ENCODE assay signal across 9 cellular contexts in the genomic region with DNA sequence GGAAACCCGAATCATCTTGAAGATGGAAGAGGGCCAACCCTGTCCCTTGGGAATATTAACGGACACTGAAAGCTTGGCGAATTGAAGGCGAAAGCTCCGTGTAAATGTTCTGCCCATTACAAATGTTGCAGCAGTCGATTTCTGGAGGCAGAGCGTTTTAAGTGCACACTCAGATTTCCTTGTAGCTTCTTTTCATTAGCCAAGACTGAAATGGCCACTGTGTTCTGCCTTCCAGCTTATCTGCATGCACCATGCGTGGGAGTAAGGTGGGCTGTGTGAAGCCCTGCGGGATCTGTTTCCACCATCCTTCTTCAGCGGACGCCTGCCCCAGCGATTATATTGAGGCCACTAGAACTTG. TPM values are rescaled to one million over a fixed set of nuclear protein-coding genes. Genes with fewer than 3 reads are reported as not detected.
DNase-seq lines count a peak whose midpoint lies in the region; ATAC-seq and TF ChIP-seq lines count a peak whose summit lies in the region.
"Had no signal": no experiment of that assay in that cellular context is flagged by ENCODE, and none has a peak within 500 bp of the region (broad histone marks: within the 10 kb centered on the region; RNA-seq: fewer than 3 reads in every experiment).

No MANE protein-coding gene starts in this region.

- no peak overlapping the region for H2BK120ac ChIP-seq in mesenchymal stem cell (ENCODE audit: low read depth, low read length)

- peak overlapping the region; percentile 88 for H3K9ac ChIP-seq in mesenchymal stem cell (ENCODE audit: low read length)

- no peak overlapping the region for H2BK15ac ChIP-seq in mesenchymal stem cell (ENCODE audit: low read depth, poor library complexity, severe bottlenecking)

- H3K4me1 Mint-ChIP-seq in activated T-helper 2 cell treated with anti-CD3 and anti-CD28 coated beads, Interferon-gamma antibody, Interleukin-2, Interleukin-4, amounts not matched to agents 10 μg/mL and 5 μg/mL and 100 μg/mL, durations not matched to agents 14 hours and 24 hours and 36 hours (ENCODE audit: low read depth) = peaks cover 21% of the 10 kb centered on the region

- no peak overlapping the region for H2AK5ac ChIP-seq in mesenchymal stem cell (ENCODE audit: low read length, severe bottlenecking)

- H3K36me3 Mint-ChIP-seq in activated T-helper 2 cell treated with anti-CD3 and anti-CD28 coated beads, Interferon-gamma antibody, Interleukin-2, Interleukin-4, amounts not matched to agents 10 μg/mL and 5 μg/mL and 100 μg/mL, durations not matched to agents 14 hours and 24 hours and 36 hours (ENCODE audit: low read depth) = peaks cover 9% of the 10 kb centered on the region

- no peak overlapping the region for H2BK5ac ChIP-seq in mesenchymal stem cell (ENCODE audit: low read depth, low read length, poor library complexity, severe bottlenecking)

- H3K79me1 ChIP-seq in mesenchymal stem cell (replicated peaks; ENCODE audit: low read length, poor library complexity, severe bottlenecking) = peaks cover 19% of the 10 kb centered on the region

- H3K4me1 ChIP-seq in mesenchymal stem cell (ENCODE audit: control insufficient read depth, insufficient read depth, low read depth, low read length) = peaks cover 9% of the 10 kb centered on the region

- H3K4me2 ChIP-seq in mesenchymal stem cell (ENCODE audit: low read length, poor library complexity, severe bottlenecking) = no peak overlapping the region

- no peak overlapping the region for H4K91ac ChIP-seq in mesenchymal stem cell (ENCODE audit: low read length)

- no peak overlapping the region for H3K14ac ChIP-seq in mesenchymal stem cell (ENCODE audit: low read length in 2 of 2)

- H3K27me3 Mint-ChIP-seq in activated T-helper 2 cell treated with anti-CD3 and anti-CD28 coated beads, Interferon-gamma antibody, Interleukin-2, Interleukin-4, amounts not matched to agents 10 μg/mL and 5 μg/mL and 100 μg/mL, durations not matched to agents 14 hours and 24 hours and 36 hours (ENCODE audit: low read depth) = peaks cover 6% of the 10 kb centered on the region

- no peak overlapping the region for H3K18ac ChIP-seq in mesenchymal stem cell (ENCODE audit: low read depth in 1 of 2, low read length in 2 of 2)

- no peak overlapping the region for H3K27ac ChIP-seq in mesenchymal stem cell (ENCODE audit: low read length, poor library complexity, severe bottlenecking)

- H3K4me3 ChIP-seq in AG10803 (ENCODE audit: low read length) (no peak overlapping the region), H7 (ENCODE audit: insufficient read depth, low read depth, low read length) (no peak overlapping the region), mesenchymal stem cell (ENCODE audit: insufficient read depth in 1 of 2, low read depth in 1 of 2, low read length in 2 of 2) (peak overlapping the region in 1 of 2 experiments; percentile 83)

- H3K27me3 ChIP-seq in H7 (ENCODE audit: control insufficient read depth, insufficient read depth, low read length) (peaks cover 5% of the 10 kb centered on the region; the same call in 1 of the 2 replicates), mesenchymal stem cell (ENCODE audit: control insufficient read depth in 1 of 2, insufficient read depth in 1 of 2, low read length in 2 of 2) (peaks cover 0 to 16% of the 10 kb centered on the region in 2 experiments)

- ATAC-seq in HG03565 (IDR thresholded peaks at IDR 0.05; ENCODE audit: unreplicated experiment) = no peak
- ATAC-seq in GM21619 (IDR thresholded peaks at IDR 0.05; ENCODE audit: unreplicated experiment) = no peak

- intact Hi-C loops in activated T-helper 2 cell treated with anti-CD3 and anti-CD28 coated beads, Interferon-gamma antibody, Interleukin-2, Interleukin-4, amounts not matched to agents 10 μg/mL and 5 μg/mL and 100 μg/mL, durations not matched to agents 14 hours and 24 hours and 36 hours (cut with micrococcal nuclease) = loop anchor here (2.0 to 10.0 kb wide), 4 partner anchors 53 to 1089 kb away; partner anchors contain the start of genes SEL1L3, STIM2 and TBC1D19

- H4K8ac ChIP-seq in mesenchymal stem cell (ENCODE audit: low read length) = no peak overlapping the region

- H3K36me3 ChIP-seq in H7 (replicated peaks; ENCODE audit: control insufficient read depth, insufficient read depth, low read length) (no peaks in the 10 kb centered on the region), mesenchymal stem cell (ENCODE audit: control insufficient read depth in 1 of 2, insufficient read depth in 2 of 2, low read depth in 1 of 2, low read length in 2 of 2) (peaks cover 0 to 4% of the 10 kb centered on the region in 2 experiments)

- H3K23ac ChIP-seq in mesenchymal stem cell (ENCODE audit: low read length in 2 of 2) = no peak overlapping the region

- DNase-seq in AG10803 (ENCODE audit: low read depth) (peak; percentile 34), H7 (peak; percentile 15), mesenchymal stem cell (no peak), HCEC 1CT (no peak), NCI-H748 treated with DMSO at 0.1 percent for 48 hours (lab: John Stamatoyannopoulos, UW) (no peak)
- no peak for DNase-seq in activated T-helper 2 cell treated with anti-CD3 and anti-CD28 coated beads, Interferon-gamma antibody, Interleukin-2, Interleukin-4, amounts not matched to agents 10 μg/mL and 5 μg/mL and 100 μg/mL, durations not matched to agents 14 hours and 24 hours and 36 hours (ENCODE audit: low spot score)
- DNase-seq: NCI-H2029 had no signal

- no peaks in the 10 kb centered on the region for H3K9me3 ChIP-seq in mesenchymal stem cell (ENCODE audit: control insufficient read depth, low read length)

- no peak overlapping the region for H3K4ac ChIP-seq in mesenchymal stem cell (ENCODE audit: low read depth in 1 of 2, low read length in 2 of 2)

- H3K27ac Mint-ChIP-seq in activated T-helper 2 cell treated with anti-CD3 and anti-CD28 coated beads, Interferon-gamma antibody, Interleukin-2, Interleukin-4, amounts not matched to agents 10 μg/mL and 5 μg/mL and 100 μg/mL, durations not matched to agents 14 hours and 24 hours and 36 hours = peak overlapping the region; percentile 75

- no peak for TF ChIP-seq CTCF in AG10803 (conservative IDR thresholded peaks at IDR 0.05; ENCODE audit: low read length)

- WGBS in mesenchymal stem cell = 91% methylated on average over 12 of the region's 12 CpGs

- H3K9me3 Mint-ChIP-seq in activated T-helper 2 cell treated with anti-CD3 and anti-CD28 coated beads, Interferon-gamma antibody, Interleukin-2, Interleukin-4, amounts not matched to agents 10 μg/mL and 5 μg/mL and 100 μg/mL, durations not matched to agents 14 hours and 24 hours and 36 hours = no peaks in the 10 kb centered on the region

- no peak overlapping the region for H2AFZ ChIP-seq in mesenchymal stem cell (ENCODE audit: low read depth, low read length)

- H3K4me3 Mint-ChIP-seq in activated T-helper 2 cell treated with anti-CD3 and anti-CD28 coated beads, Interferon-gamma antibody, Interleukin-2, Interleukin-4, amounts not matched to agents 10 μg/mL and 5 μg/mL and 100 μg/mL, durations not matched to agents 14 hours and 24 hours and 36 hours (ENCODE audit: low read depth) = peak overlapping the region; percentile 80

- H2BK12ac ChIP-seq in mesenchymal stem cell (ENCODE audit: low read length in 2 of 2) = no peak overlapping the region

RNA-seq across cellular contexts. Expression of gene SMIM20, which starts 1.3 kb away (rescaled TPM):
- total RNA-seq in H7 (2014; rRNA removed; shearing (Covaris generic)) = 55.3 and 81.1 TPM in 2 replicates
- total RNA-seq in activated T-helper 2 cell treated with anti-CD3 and anti-CD28 coated beads, Interferon-gamma antibody, Interleukin-2, Interleukin-4, amounts not matched to agents 10 μg/mL and 5 μg/mL and 100 μg/mL, durations not matched to agents 14 hours and 24 hours and 36 hours = 17.0 and 18.7 TPM in 2 replicates
- 35.6 TPM for polyA plus RNA-seq in mesenchymal stem cell (2013, experiment 1 of 2)
- 36.3 TPM for polyA plus RNA-seq in mesenchymal stem cell (2013, experiment 2 of 2)

RNA-seq across cellular contexts. Expression of gene SEL1L3, which starts 52.5 kb away (rescaled TPM):
- total RNA-seq in H7 (2014; rRNA removed; shearing (Covaris generic)) = 25.1 and 28.1 TPM in 2 replicates
- total RNA-seq in activated T-helper 2 cell treated with anti-CD3 and anti-CD28 coated beads, Interferon-gamma antibody, Interleukin-2, Interleukin-4, amounts not matched to agents 10 μg/mL and 5 μg/mL and 100 μg/mL, durations not matched to agents 14 hours and 24 hours and 36 hours = 44.0 and 49.2 TPM in 2 replicates
- 27.4 TPM for polyA plus RNA-seq in mesenchymal stem cell (2013, experiment 1 of 2)
- 25.2 TPM for polyA plus RNA-seq in mesenchymal stem cell (2013, experiment 2 of 2)

Comparison
In these comparisons a context has a peak if more than half of its experiments do, and no peak if none do; other contexts are left out.
1. DNase-seq: peak in AG10803 (single experiment) and H7 (single experiment); none in activated T-helper 2 cell treated with anti-CD3 and anti-CD28 coated beads, Interferon-gamma antibody, Interleukin-2, Interleukin-4, amounts not matched to agents 10 μg/mL and 5 μg/mL and 100 μg/mL, durations not matched to agents 14 hours and 24 hours and 36 hours (single experiment), mesenchymal stem cell (single experiment), HCEC 1CT (single experiment) and NCI-H748 treated with DMSO at 0.1 percent for 48 hours (single experiment).